Comparison of ENCODE assay signal across 8 cellular contexts in the genomic region with DNA sequence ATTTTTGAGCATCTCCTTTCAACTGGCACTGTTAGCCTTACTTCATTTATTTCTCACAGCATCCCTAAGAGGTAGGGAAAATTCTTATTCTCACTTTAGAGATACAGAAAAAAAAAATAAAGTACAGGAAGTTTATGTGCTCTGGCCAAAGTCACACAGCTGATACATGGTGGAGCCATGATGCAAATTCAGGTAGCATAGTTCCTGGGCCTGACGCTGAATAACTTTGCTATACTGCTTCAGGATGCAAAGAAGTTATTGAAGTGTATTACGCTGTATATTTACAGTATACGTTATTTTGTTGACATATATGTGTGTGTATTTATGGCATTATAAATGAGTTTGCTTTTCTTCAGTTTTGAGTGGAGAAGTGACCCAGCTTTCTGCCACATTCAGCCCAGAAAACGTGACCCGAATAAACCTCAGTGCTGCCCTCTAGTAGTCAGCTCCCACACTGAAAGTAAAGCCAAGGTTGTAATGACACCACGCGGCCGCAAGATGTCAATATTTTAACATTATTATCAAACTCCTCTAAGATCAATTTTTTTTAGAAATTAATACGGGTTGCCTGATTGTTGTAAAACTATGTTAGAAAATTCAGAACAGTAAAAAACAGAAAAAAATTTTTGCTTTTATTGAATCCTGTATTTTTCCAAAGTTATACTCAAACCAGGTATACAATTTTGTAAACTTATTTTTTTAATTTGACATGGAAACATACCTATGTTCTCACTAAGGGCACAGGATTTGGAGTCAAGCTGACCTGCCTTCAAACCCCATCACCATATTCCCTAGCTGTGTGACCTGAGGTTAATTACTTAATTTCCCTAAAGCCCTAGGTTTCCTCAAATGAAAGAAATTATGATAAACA. TPM values are rescaled to one million over a fixed set of nuclear protein-coding genes. Genes with fewer than 3 reads are reported as not detected.
A peak's percentile ranks its signal among the peaks of the same experiment; 100 is the strongest.
DNase-seq lines count a peak whose midpoint lies in the region; ATAC-seq and TF ChIP-seq lines count a peak whose summit lies in the region.

No MANE protein-coding gene starts in this region.

- peak; percentile 67 for ATAC-seq in GM18861 (IDR thresholded peaks at IDR 0.05; ENCODE audit: unreplicated experiment)

- no peaks in the 10 kb centered on the region for H3K36me3 ChIP-seq in OCI-LY1 (ENCODE audit: insufficient read depth, low read length)
- H3K36me3 ChIP-seq in neural cell (ENCODE audit: insufficient read depth, low read length): no peaks in the 10 kb centered on the region
- H3K36me3 ChIP-seq in suprapubic skin: no peaks in the 10 kb centered on the region

- H3K4me1 ChIP-seq in OCI-LY1 (ENCODE audit: insufficient read depth, low read length, severe bottlenecking) (peaks cover 7% of the 10 kb centered on the region), suprapubic skin (no peaks in the 10 kb centered on the region)

- TF ChIP-seq POLR2A in suprapubic skin (IDR thresholded peaks at IDR 0.05): no peak

- H3K4me3 ChIP-seq in OCI-LY1 (ENCODE audit: low read depth, low read length, poor library complexity, severe bottlenecking) (no peak overlapping the region), neural cell (ENCODE audit: low read length) (no peak overlapping the region), suprapubic skin (no peak overlapping the region)

- H3F3A ChIP-seq in OCI-LY1 (ENCODE audit: insufficient read depth, low read length) (no peaks in the 10 kb centered on the region), neural cell (ENCODE audit: insufficient read depth, low read length, poor library complexity, severe bottlenecking) (no peaks in the 10 kb centered on the region)

- no peak overlapping the region for H3K9ac ChIP-seq in OCI-LY1 (ENCODE audit: low read length)
- H3K9ac ChIP-seq in neural cell (ENCODE audit: low read length): no peak overlapping the region

- H3K79me2 ChIP-seq in OCI-LY1 (ENCODE audit: insufficient read depth, low read length): no peaks in the 10 kb centered on the region
- no peaks in the 10 kb centered on the region for H3K79me2 ChIP-seq in neural cell (replicated peaks; ENCODE audit: insufficient read depth, low read length)

- H2AFZ ChIP-seq in OCI-LY1 (ENCODE audit: low read length): no peak overlapping the region
- no peak overlapping the region for H2AFZ ChIP-seq in neural cell (ENCODE audit: low read depth, low read length)

- no peak overlapping the region for H3K27ac ChIP-seq in OCI-LY1 (ENCODE audit: low read depth, low read length, poor library complexity, severe bottlenecking)
- no peak overlapping the region for H3K27ac ChIP-seq in neural cell (ENCODE audit: low read length)
- no peak overlapping the region for H3K27ac ChIP-seq in suprapubic skin

- H3K9me2 ChIP-seq in OCI-LY1 (ENCODE audit: low read depth, low read length): no peaks in the 10 kb centered on the region
- H3K9me2 ChIP-seq in neural cell (ENCODE audit: insufficient read depth, low read length): no peaks in the 10 kb centered on the region

- no peak overlapping the region for H3K4me2 ChIP-seq in OCI-LY1 (ENCODE audit: low read length)
- H3K4me2 ChIP-seq in neural cell (ENCODE audit: low read length): no peak overlapping the region

- peak; percentile 81 for TF ChIP-seq RAD21 in neural cell (conservative IDR thresholded peaks at IDR 0.05)

- H3K9me3 ChIP-seq in OCI-LY1 (ENCODE audit: low read length): no peaks in the 10 kb centered on the region
- no peaks in the 10 kb centered on the region for H3K9me3 ChIP-seq in neural cell (ENCODE audit: low read length)
- H3K9me3 ChIP-seq in suprapubic skin: no peaks in the 10 kb centered on the region

- WGBS in suprapubic skin: 10% methylated on average over 9 of the region's 9 CpGs

- DNase-seq in AG09319 (ENCODE audit: extremely low read depth, low read depth) (peak; percentile 28), HS-5 (ENCODE audit: low read depth) (peak; percentile 15), activated T-cell treated with anti-CD3 and anti-CD28 coated beads for 4 hours (peak; percentile 38), fibroblast of gingiva (ENCODE audit: low read depth) (peak; percentile 47), suprapubic skin (ENCODE audit: low spot score in 2 of 2) (peak; percentile 71 to 72)

- TF ChIP-seq CTCF in AG09319 (IDR thresholded peaks at IDR 0.05; ENCODE audit: low read depth, low read length) (no peak; the same call in none of the 2 replicates), OCI-LY1 (IDR thresholded peaks at IDR 0.05; ENCODE audit: low read length) (peak; percentile 91), neural cell (IDR thresholded peaks at IDR 0.05; ENCODE audit: poor library complexity, severe bottlenecking) (peak; percentile 90), suprapubic skin (IDR thresholded peaks at IDR 0.05) (peak; percentile 74 to 95)

- H3K27me3 ChIP-seq in OCI-LY1 (ENCODE audit: insufficient read depth, low read length): no peaks in the 10 kb centered on the region
- H3K27me3 ChIP-seq in neural cell (ENCODE audit: insufficient read depth, low read depth, low read length): no peaks in the 10 kb centered on the region
- H3K27me3 ChIP-seq in suprapubic skin: no peaks in the 10 kb centered on the region

- TF ChIP-seq EP300 in neural cell (conservative IDR thresholded peaks at IDR 0.05; ENCODE audit: poor library complexity, severe bottlenecking): no peak
- no peak for TF ChIP-seq EP300 in suprapubic skin (IDR thresholded peaks at IDR 0.05)

- H4K20me1 ChIP-seq in OCI-LY1 (ENCODE audit: insufficient read depth, low read length) (no peaks in the 10 kb centered on the region), neural cell (ENCODE audit: insufficient read depth) (no peaks in the 10 kb centered on the region)

TF ChIP-seq in neural cell, 6 proteins besides CTCF, POLR2A, EP300 and RAD21:
- TF ChIP-seq, protein P1, sequence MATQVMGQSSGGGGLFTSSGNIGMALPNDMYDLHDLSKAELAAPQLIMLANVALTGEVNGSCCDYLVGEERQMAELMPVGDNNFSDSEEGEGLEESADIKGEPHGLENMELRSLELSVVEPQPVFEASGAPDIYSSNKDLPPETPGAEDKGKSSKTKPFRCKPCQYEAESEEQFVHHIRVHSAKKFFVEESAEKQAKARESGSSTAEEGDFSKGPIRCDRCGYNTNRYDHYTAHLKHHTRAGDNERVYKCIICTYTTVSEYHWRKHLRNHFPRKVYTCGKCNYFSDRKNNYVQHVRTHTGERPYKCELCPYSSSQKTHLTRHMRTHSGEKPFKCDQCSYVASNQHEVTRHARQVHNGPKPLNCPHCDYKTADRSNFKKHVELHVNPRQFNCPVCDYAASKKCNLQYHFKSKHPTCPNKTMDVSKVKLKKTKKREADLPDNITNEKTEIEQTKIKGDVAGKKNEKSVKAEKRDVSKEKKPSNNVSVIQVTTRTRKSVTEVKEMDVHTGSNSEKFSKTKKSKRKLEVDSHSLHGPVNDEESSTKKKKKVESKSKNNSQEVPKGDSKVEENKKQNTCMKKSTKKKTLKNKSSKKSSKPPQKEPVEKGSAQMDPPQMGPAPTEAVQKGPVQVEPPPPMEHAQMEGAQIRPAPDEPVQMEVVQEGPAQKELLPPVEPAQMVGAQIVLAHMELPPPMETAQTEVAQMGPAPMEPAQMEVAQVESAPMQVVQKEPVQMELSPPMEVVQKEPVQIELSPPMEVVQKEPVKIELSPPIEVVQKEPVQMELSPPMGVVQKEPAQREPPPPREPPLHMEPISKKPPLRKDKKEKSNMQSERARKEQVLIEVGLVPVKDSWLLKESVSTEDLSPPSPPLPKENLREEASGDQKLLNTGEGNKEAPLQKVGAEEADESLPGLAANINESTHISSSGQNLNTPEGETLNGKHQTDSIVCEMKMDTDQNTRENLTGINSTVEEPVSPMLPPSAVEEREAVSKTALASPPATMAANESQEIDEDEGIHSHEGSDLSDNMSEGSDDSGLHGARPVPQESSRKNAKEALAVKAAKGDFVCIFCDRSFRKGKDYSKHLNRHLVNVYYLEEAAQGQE (IDR thresholded peaks at IDR 0.05; ENCODE audit: borderline replicate concordance): no peak
- TF ChIP-seq POLR2AphosphoS5 (IDR thresholded peaks at IDR 0.05) (no peak), TAF1 (IDR thresholded peaks at IDR 0.05; ENCODE audit: low read depth) (no peak), SMC3 (conservative IDR thresholded peaks at IDR 0.05; ENCODE audit: poor library complexity) (peak; percentile 88), MXI1 (conservative IDR thresholded peaks at IDR 0.05; ENCODE audit: poor library complexity, severe bottlenecking) (no peak)

RNA-seq across cellular contexts. Expression of gene GUCY2F, which starts 3.8 kb away (rescaled TPM):
- not detected in 2 replicates for polyA plus RNA-seq in neural cell
- polyA minus RNA-seq in neural cell: not detected in 2 replicates
- total RNA-seq in suprapubic skin: not detected

RNA-seq across cellular contexts. Expression of gene NXT2, which starts 50.9 kb away (rescaled TPM):
- 1.0 and 2.0 TPM in 2 replicates for polyA plus RNA-seq in neural cell
- polyA minus RNA-seq in neural cell: 4.4 and 5.8 TPM in 2 replicates
- total RNA-seq in suprapubic skin: 10 to 100 TPM in 2 of 4 donors, 1 to 10 TPM in 2; 5.4 to 12.8 (median 10.4) TPM

Comparison
In these comparisons a context has a peak if more than half of its experiments do, and no peak if none do; other contexts are left out.
1. DNase-seq: peak in every context shown above with its lines; median percentile 72 in suprapubic skin; 47 in fibroblast of gingiva; 38 in activated T-cell treated with anti-CD3 and anti-CD28 coated beads for 4 hours; 28 in AG09319; 15 in HS-5.